Comparison of ENCODE assay signal across 2 cellular contexts in genomic region chr9:124778575-124779367, GRCh38.
TF ChIP-seq lines count a peak whose summit lies in the region.

No MANE protein-coding gene starts in this region.

TF ChIP-seq in SK-N-SH, 30 proteins besides CTCF, POLR2A, EP300 and RAD21 (continued from another document):
- TF ChIP-seq USF1 (IDR thresholded peaks at IDR 0.05; ENCODE audit: borderline replicate concordance, low read depth) (no peak), NFIC (IDR thresholded peaks at IDR 0.05; ENCODE audit: borderline replicate concordance) (no peak), JUND (IDR thresholded peaks at IDR 0.05) (no peak), TEAD4 (IDR thresholded peaks at IDR 0.05; ENCODE audit: borderline replicate concordance, insufficient read depth) (no peak)

TF ChIP-seq in SK-N-SH treated with all-trans-retinoic acid at 6 μM for 48 hours, 23 proteins besides CTCF, POLR2A, EP300 and RAD21 (continued from another document):
- TF ChIP-seq POU6F1 (CRISPR knock-in tag; IDR thresholded peaks at IDR 0.05; ENCODE audit: borderline replicate concordance, low read depth) (no peak), RARB (CRISPR knock-in tag; IDR thresholded peaks at IDR 0.05) (no peak), BACH2 (CRISPR knock-in tag; IDR thresholded peaks at IDR 0.05; ENCODE audit: borderline replicate concordance) (no peak), ISL1 (CRISPR knock-in tag; IDR thresholded peaks at IDR 0.05) (no peak)
